20 cellular contexts compared by ENCODE assay signal in the genomic region with DNA sequence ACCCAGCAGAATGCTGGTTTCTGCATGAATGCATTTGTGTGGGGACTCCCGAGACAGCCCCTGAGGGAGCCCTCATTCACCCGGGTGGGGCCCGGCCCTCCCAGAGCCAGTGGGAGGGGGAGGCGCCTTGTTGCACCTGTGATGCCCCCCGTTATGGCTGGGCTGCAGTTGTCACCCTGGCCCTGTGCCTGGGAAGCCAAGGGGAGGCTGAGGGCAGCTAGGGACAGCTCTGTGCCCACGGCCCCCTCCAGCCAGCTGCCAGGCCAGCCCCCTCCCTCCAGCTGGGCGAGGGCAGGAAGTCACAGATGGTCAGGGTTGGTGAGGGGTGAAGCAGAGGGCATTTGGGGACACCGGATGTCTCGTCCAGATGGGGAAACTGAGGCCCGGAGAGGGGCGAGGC.
"Had no signal": no experiment of that assay in that cellular context is flagged by ENCODE, and none has a peak within 500 bp of the region (broad histone marks: within the 10 kb centered on the region; RNA-seq: fewer than 3 reads in every experiment).

No MANE protein-coding gene starts in this region.

- H3K27ac ChIP-seq: cardiac muscle cell, foreskin keratinocyte, pancreas had no signal

- H3K9me3 ChIP-seq: pancreas, tibial nerve, uterus had no signal

- DNase-seq: activated CD4-positive, alpha-beta T cell treated with anti-CD3 and anti-CD28 coated beads, Interleukin-2, amount 10 ng/mL, durations not matched to agents 24 days and 14 days; activated CD4-positive, CD25-positive, alpha-beta regulatory T cell; activated CD8-positive, alpha-beta T cell treated with anti-CD3 and anti-CD28 coated beads for 36 hours; activated naive CD4-positive, alpha-beta T cell treated with Interleukin-2 at 50 U/mL for 16 hours; activated naive CD8-positive, alpha-beta T cell treated with anti-CD3 and anti-CD28 coated beads, Interleukin-2, amount 10 ng/mL, durations not matched to agents 7 days and 5 days; activated T-cell treated with anti-CD3 and anti-CD28 coated beads, Interleukin-2, amount 50 U/mL, for 24 hours; amygdala; dermis blood vessel endothelial cell; effector memory CD8-positive, alpha-beta T cell; foreskin keratinocyte; naive thymus-derived CD4-positive, alpha-beta T cell; pancreas; stimulated activated CD4-positive, alpha-beta T cell treated with anti-CD3 and anti-CD28 coated beads, Interleukin-2, amount 100 ng/mL, for 24 hours; stimulated activated naive CD8-positive, alpha-beta T cell treated with anti-CD3 and anti-CD28 coated beads, Interleukin-15, Interleukin-2, amounts not matched to agents 100 U/mL and 50 U/mL, for 24 hours; T-cell; uterus had no signal

- ATAC-seq: activated CD8-positive, alpha-beta T cell treated with anti-CD3 and anti-CD28 coated beads for 36 hours; effector memory CD8-positive, alpha-beta T cell; foreskin keratinocyte; left lobe of liver; naive thymus-derived CD4-positive, alpha-beta T cell; pancreas; stimulated activated naive CD8-positive, alpha-beta T cell treated with anti-CD3 and anti-CD28 coated beads, Interleukin-15, Interleukin-2, amounts not matched to agents 100 U/mL and 50 U/mL, for 24 hours; T-cell had no signal

- FAIRE-seq: keratinocyte, pancreas had no signal

- H3K27me3 ChIP-seq: cardiac muscle cell, foreskin keratinocyte, pancreas, tibial nerve, uterus had no signal

- H3K36me3 ChIP-seq: cardiac muscle cell, pancreas, uterus had no signal

- H3K4me3 ChIP-seq: cardiac muscle cell, pancreas, tibial nerve, uterus had no signal
